Comparison of ENCODE assay signal across 1 cellular context in the genomic region with DNA sequence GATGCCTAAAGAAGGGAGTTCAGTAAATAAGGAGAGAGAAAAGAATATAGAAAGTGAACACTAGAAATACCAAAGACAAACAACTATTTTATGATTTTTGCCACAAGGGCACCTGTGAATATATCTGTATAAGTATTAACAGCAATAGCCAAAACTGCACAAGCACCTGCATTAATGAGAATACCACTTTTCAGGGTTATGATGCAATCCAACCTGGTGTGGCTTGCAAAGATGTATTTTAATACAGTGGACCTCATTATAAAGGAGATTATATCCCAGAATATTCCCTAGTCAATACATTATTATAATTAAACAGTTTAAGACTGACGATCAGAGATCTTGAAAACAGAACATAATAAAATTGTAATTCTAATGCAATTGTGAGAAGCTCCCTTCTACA.
TF ChIP-seq lines count a peak whose summit lies in the region.

No MANE protein-coding gene starts in this region.

TF ChIP-seq in K562, 482 proteins besides CTCF, POLR2A, EP300 and RAD21:
- TF ChIP-seq GMEB1 (CRISPR knock-in tag; IDR thresholded peaks at IDR 0.05) (no peak), HNRNPH1 (optimal IDR thresholded peaks at IDR 0.05; ENCODE audit: low read depth, low read length) (no peak), CEBPG (CRISPR knock-in tag; IDR thresholded peaks at IDR 0.05) (no peak), CEBPG (tag; conservative IDR thresholded peaks at IDR 0.05 in 1 of 2, IDR thresholded peaks at IDR 0.05 in 1 of 2) (peak; percentile 63 to 84), ATF3 (IDR thresholded peaks at IDR 0.05) (peak; percentile 68), ATF3 (CRISPR knock-in tag; conservative IDR thresholded peaks at IDR 0.05) (no peak)
